ENCODE assay signal across 16 cellular contexts in the genomic region with DNA sequence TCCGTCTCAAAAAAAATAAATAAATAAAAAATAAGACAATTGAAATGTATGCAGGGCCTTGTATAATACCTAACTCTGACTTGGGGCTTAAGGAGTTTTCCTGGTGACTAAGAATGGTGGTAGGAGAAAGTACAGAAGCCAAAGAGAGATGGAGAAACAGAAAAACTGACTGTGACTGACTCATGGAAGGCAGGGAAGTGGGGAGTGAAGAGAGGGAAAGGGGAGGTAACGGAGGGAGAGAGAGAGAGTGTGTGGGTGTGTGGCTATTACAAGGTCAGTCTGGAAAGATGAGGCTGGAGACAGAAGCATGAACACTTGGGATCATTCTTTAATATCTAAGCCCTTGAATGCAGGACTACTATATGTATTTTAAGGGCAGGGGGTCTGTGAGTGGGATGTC.
"Had no signal": no experiment of that assay in that cellular context is flagged by ENCODE, and none has a peak within 500 bp of the region (broad histone marks: within the 10 kb centered on the region; RNA-seq: fewer than 3 reads in every experiment).

No MANE protein-coding gene starts in this region.

- H3K4me1 Mint-ChIP-seq: activated CD8-positive, alpha-beta memory T cell treated with anti-CD3 and anti-CD28 coated beads, Interleukin-2, amount 10 ng/mL, durations not matched to agents 7 days and 5 days; activated naive CD4-positive, alpha-beta T cell treated with anti-CD3 and anti-CD28 coated beads, Interleukin-2, amount 50 U/mL, for 24 hours; mesothelial cell of epicardium; naive B cell had no signal

- H3K4me1 ChIP-seq: gastroesophageal sphincter had no signal

- H3K9me3 ChIP-seq: gastroesophageal sphincter had no signal

- DNase-seq: activated CD4-positive, alpha-beta T cell treated with anti-CD3 and anti-CD28 coated beads for 1 hour; activated CD4-positive, alpha-beta T cell treated with anti-CD3 and anti-CD28 coated beads, Interleukin-2, amount 50 U/mL, for 48 hours; activated CD8-positive, alpha-beta memory T cell treated with anti-CD3 and anti-CD28 coated beads, Interleukin-2, amount 10 ng/mL, durations not matched to agents 7 days and 5 days; activated effector memory CD4-positive, alpha-beta T cell treated with Interleukin-2 at 50 U/mL for 16 hours; activated T-cell treated with anti-CD3 and anti-CD28 coated beads, Interleukin-2, amount 50 U/mL, for 24 hours; amygdala; brain microvascular endothelial cell; naive B cell; right cardiac atrium; stimulated activated CD4-positive, alpha-beta T cell treated with anti-CD3 and anti-CD28 coated beads, Interleukin-2, amount 100 ng/mL, for 24 hours; stimulated activated naive CD4-positive, alpha-beta T cell; trophoblast cell had no signal

- H3K9me3 Mint-ChIP-seq: activated naive CD4-positive, alpha-beta T cell treated with anti-CD3 and anti-CD28 coated beads, Interleukin-2, amount 50 U/mL, for 24 hours; activated T-cell treated with anti-CD3 and anti-CD28 coated beads, Interleukin-2, amount 50 U/mL, for 24 hours; naive B cell had no signal

- H3K27ac Mint-ChIP-seq: activated CD8-positive, alpha-beta memory T cell treated with anti-CD3 and anti-CD28 coated beads, Interleukin-2, amount 10 ng/mL, durations not matched to agents 7 days and 5 days; activated naive CD4-positive, alpha-beta T cell treated with anti-CD3 and anti-CD28 coated beads, Interleukin-2, amount 50 U/mL, for 24 hours; activated T-cell treated with anti-CD3 and anti-CD28 coated beads, Interleukin-2, amount 50 U/mL, for 24 hours; mesothelial cell of epicardium had no signal

- H3K36me3 ChIP-seq: brain microvascular endothelial cell, gastroesophageal sphincter had no signal

- ATAC-seq: activated CD8-positive, alpha-beta memory T cell treated with anti-CD3 and anti-CD28 coated beads, Interleukin-2, amount 10 ng/mL, durations not matched to agents 7 days and 5 days; esophagus mucosa; gastroesophageal sphincter; right cardiac atrium had no signal

- H3K27me3 ChIP-seq: brain microvascular endothelial cell had no signal

- H3K4me3 Mint-ChIP-seq: activated CD8-positive, alpha-beta memory T cell treated with anti-CD3 and anti-CD28 coated beads, Interleukin-2, amount 10 ng/mL, durations not matched to agents 7 days and 5 days; activated naive CD4-positive, alpha-beta T cell treated with anti-CD3 and anti-CD28 coated beads, Interleukin-2, amount 50 U/mL, for 24 hours; activated T-cell treated with anti-CD3 and anti-CD28 coated beads, Interleukin-2, amount 50 U/mL, for 24 hours; mesothelial cell of epicardium; naive B cell had no signal

- H3K4me3 ChIP-seq: gastroesophageal sphincter had no signal

- H3K27ac ChIP-seq: brain microvascular endothelial cell, gastroesophageal sphincter had no signal

- H3K36me3 Mint-ChIP-seq: activated CD8-positive, alpha-beta memory T cell treated with anti-CD3 and anti-CD28 coated beads, Interleukin-2, amount 10 ng/mL, durations not matched to agents 7 days and 5 days; activated naive CD4-positive, alpha-beta T cell treated with anti-CD3 and anti-CD28 coated beads, Interleukin-2, amount 50 U/mL, for 24 hours; mesothelial cell of epicardium; naive B cell had no signal
